Comparison of ENCODE assay signal across 8 cellular contexts in genomic region chr14:20469242-20469889, GRCh38. TPM values are rescaled to one million over a fixed set of nuclear protein-coding genes. Genes with fewer than 3 reads are reported as not detected.
DNase-seq lines count a peak whose midpoint lies in the region; ATAC-seq lines count a peak whose summit lies in the region.

TSS of gene PNP (plus strand) at chr14:20469406. CDS start at chr14:20469525, 119 bp downstream.

- H3K4me3 Mint-ChIP-seq in memory B cell = peak within 1 kb of the TSS; percentile 96

- peak; percentile 86 for ATAC-seq in GM21367 (IDR thresholded peaks at IDR 0.05; ENCODE audit: unreplicated experiment)
- ATAC-seq in memory B cell (ENCODE audit: low read depth) = peak; percentile 93

- peak within 1 kb of the TSS; percentile 92 for H3K4me3 ChIP-seq in effector memory CD4-positive, alpha-beta T cell (ENCODE audit: insufficient read depth, low read depth, low read length, poor library complexity, severe bottlenecking)

- H3K27ac ChIP-seq in effector memory CD4-positive, alpha-beta T cell (ENCODE audit: insufficient read depth, low read length, poor library complexity, severe bottlenecking) = peak within 1 kb of the TSS; percentile 83

- peaks cover 26% of the 10 kb centered on the region for H3K36me3 ChIP-seq in effector memory CD4-positive, alpha-beta T cell (ENCODE audit: control insufficient read depth, insufficient read depth, low read length)

- H3K27me3 ChIP-seq in effector memory CD4-positive, alpha-beta T cell (replicated peaks; ENCODE audit: control insufficient read depth, insufficient read depth, low read length, poor library complexity, severe bottlenecking) = no peaks in the 10 kb centered on the region

- DNase-seq in COR-L47 (lab: John Stamatoyannopoulos, UW) (peak; percentile 92), HT1080 (ENCODE audit: low read depth) (peak; percentile 85), NOMO-1 (lab: John Stamatoyannopoulos, UW; ENCODE audit: unreplicated experiment in 2 of 2) (peak; percentile 86 to 91), memory B cell (ENCODE audit: low spot score in 2 of 2) (peak; percentile 80 to 83)
- DNase-seq in effector memory CD4-positive, alpha-beta T cell = peak; percentile 80 to 85 (median 85)
- peak; percentile 65 for DNase-seq in stimulated activated CD8-positive, alpha-beta memory T cell treated with anti-CD3 and anti-CD28 coated beads, Interleukin-12 subunit alpha, Interleukin-12 subunit beta, amount 100 ng/mL, for 24 hours (ENCODE audit: extremely low read depth)

- no peaks in the 10 kb centered on the region for H3K27me3 Mint-ChIP-seq in memory B cell

- CTCF ChIA-PET in activated CD8-positive, alpha-beta memory T cell treated with anti-CD3 and anti-CD28 coated beads for 36 hours (lab: Charles Lee) = interaction anchor here (1.1 to 1.8 kb wide), 6 partner anchors 8 to 144 kb away, joined by 3 to 4 read pairs (median 4); partner anchors contain the start of genes APEX1 and PIP4P1

- POLR2A ChIA-PET in activated CD8-positive, alpha-beta memory T cell treated with anti-CD3 and anti-CD28 coated beads for 36 hours (lab: Charles Lee) = interaction anchor here (0.6 to 3.4 kb wide), 8 partner anchors 8 to 126 kb away, joined by 3 to 32 read pairs (median 7); partner anchors contain the start of genes APEX1, OSGEP, PARP2 and PIP4P1

- H3K4me1 Mint-ChIP-seq in memory B cell = peaks cover 31% of the 10 kb centered on the region

- no peaks in the 10 kb centered on the region for H3K9me3 ChIP-seq in effector memory CD4-positive, alpha-beta T cell (ENCODE audit: control insufficient read depth, low read length)

- peak within 1 kb of the TSS; percentile 95 for H3K27ac Mint-ChIP-seq in memory B cell

- no peaks in the 10 kb centered on the region for H3K9me3 Mint-ChIP-seq in memory B cell

- peaks cover 27% of the 10 kb centered on the region for H3K4me1 ChIP-seq in effector memory CD4-positive, alpha-beta T cell (ENCODE audit: control insufficient read depth, insufficient read depth, low read length, poor library complexity, severe bottlenecking)

- peaks cover 13% of the 10 kb centered on the region for H3K36me3 Mint-ChIP-seq in memory B cell

RNA-seq across cellular contexts. Expression of gene PNP, which starts in this region (rescaled TPM):
- 167 and 204 TPM in 2 replicates for total RNA-seq in HT1080 (2014; rRNA removed; shearing (Covaris generic))
- polyA plus RNA-seq in HT1080 (2015; cell fraction: cytosol; rRNA removed) = 117 and 146 TPM in 2 replicates
- polyA plus RNA-seq in HT1080 (2015; cell fraction: nucleus; rRNA removed) = 183 and 219 TPM in 2 replicates
- 100 to 1,000 TPM; 212 to 219 TPM for total RNA-seq in activated CD8-positive, alpha-beta memory T cell treated with anti-CD3 and anti-CD28 coated beads for 36 hours

Comparison
In these comparisons a context has a peak if more than half of its experiments do, and no peak if none do; other contexts are left out.
1. Peak in every context shown above with its lines: DNase-seq, ATAC-seq, H3K4me3 ChIP-seq and H3K27ac ChIP-seq.